In the genomic region with DNA sequence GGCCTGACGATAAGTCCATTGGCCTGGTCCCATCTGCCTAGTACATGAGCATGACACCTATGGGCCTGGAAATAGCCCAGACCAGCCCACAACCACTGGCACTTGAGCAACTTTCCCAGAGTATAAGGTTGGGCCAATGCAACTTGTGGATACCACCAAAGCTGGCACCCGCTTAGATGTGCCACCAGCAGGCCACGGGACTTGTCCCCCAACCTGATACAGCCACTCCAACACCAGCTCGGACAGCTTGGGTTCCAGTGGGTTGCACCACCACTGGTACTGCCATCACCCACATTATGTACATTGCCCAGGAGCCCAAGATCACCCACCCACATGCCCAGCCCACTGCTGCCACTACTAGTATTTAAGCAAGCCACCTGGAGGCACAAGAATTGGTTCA, we compare ENCODE assay signal across 23 cellular contexts.
A peak's percentile ranks its signal among the peaks of the same experiment; 100 is the strongest.
DNase-seq lines count a peak whose midpoint lies in the region; ATAC-seq and TF ChIP-seq lines count a peak whose summit lies in the region.
"Had no signal": no experiment of that assay in that cellular context is flagged by ENCODE, and none has a peak within 500 bp of the region (broad histone marks: within the 10 kb centered on the region; RNA-seq: fewer than 3 reads in every experiment).

No MANE protein-coding gene starts in this region.

- TF ChIP-seq CTCF in chondrocyte (IDR thresholded peaks at IDR 0.05) = no peak
- TF ChIP-seq CTCF in foreskin keratinocyte (conservative IDR thresholded peaks at IDR 0.05) = no peak
- TF ChIP-seq CTCF in MCF 10A (IDR thresholded peaks at IDR 0.05; ENCODE audit: unreplicated experiment) = no peak
- TF ChIP-seq CTCF in suprapubic skin (IDR thresholded peaks at IDR 0.05) = no peak

- H3K27ac Mint-ChIP-seq in chondrocyte (ENCODE audit: unreplicated experiment) (no peak overlapping the region), MCF 10A (ENCODE audit: low read depth, unreplicated experiment) (no peak overlapping the region)
- H3K27ac Mint-ChIP-seq: CD14-positive monocyte; CD4-positive, CD25-positive, alpha-beta regulatory T cell; CD8-positive, alpha-beta memory T cell had no signal

- H3K9me3 Mint-ChIP-seq in chondrocyte (ENCODE audit: low read depth) (peaks cover 14% of the 10 kb centered on the region), MCF 10A (ENCODE audit: unreplicated experiment) (no peaks in the 10 kb centered on the region)

- H3K27me3 ChIP-seq in foreskin keratinocyte = no peaks in the 10 kb centered on the region
- no peaks in the 10 kb centered on the region for H3K27me3 ChIP-seq in suprapubic skin
- H3K27me3 ChIP-seq: BE2C, BLaER1 had no signal

- H3K36me3 ChIP-seq in suprapubic skin = no peaks in the 10 kb centered on the region
- H3K36me3 ChIP-seq: BE2C, BLaER1 had no signal

- H3K9me3 ChIP-seq in suprapubic skin = no peaks in the 10 kb centered on the region
- H3K9me3 ChIP-seq: A549, BE2C, BLaER1 had no signal

- intact Hi-C loops in MCF 10A (cut with micrococcal nuclease) = no loop called here

- 83% methylated on average over 4 of the region's 4 CpGs for WGBS in suprapubic skin

- H3K27me3 Mint-ChIP-seq in chondrocyte (ENCODE audit: low read depth) = no peaks in the 10 kb centered on the region
- H3K27me3 Mint-ChIP-seq in MCF 10A (ENCODE audit: insufficient read depth, unreplicated experiment) = peaks cover 3% of the 10 kb centered on the region
- H3K27me3 Mint-ChIP-seq: CD4-positive, alpha-beta memory T cell; CD4-positive, CD25-positive, alpha-beta regulatory T cell; CD8-positive, alpha-beta memory T cell had no signal

- CTCF ChIA-PET in MCF 10A (lab: Yijun Ruan, JAX) = interaction anchor here (0.6 kb wide), 1 partner anchor 43 kb away, joined by 3 read pairs; no protein-coding TSS in a partner anchor

- no TSS peak for BruUV-seq in MCF 10A (replicated peaks; lab: Mats Ljungman, UMichigan)

- peak; percentile 8 for ATAC-seq in foreskin keratinocyte
- ATAC-seq: A549 had no signal

- H3K4me1 ChIP-seq in foreskin keratinocyte = no peaks in the 10 kb centered on the region
- H3K4me1 ChIP-seq in suprapubic skin = no peaks in the 10 kb centered on the region
- H3K4me1 ChIP-seq: A549, BE2C, BLaER1 had no signal

- H3K4me3 Mint-ChIP-seq in chondrocyte (ENCODE audit: unreplicated experiment) (no peak overlapping the region), MCF 10A (ENCODE audit: unreplicated experiment) (no peak overlapping the region)
- H3K4me3 Mint-ChIP-seq: CD14-positive monocyte; CD4-positive, alpha-beta memory T cell; CD4-positive, CD25-positive, alpha-beta regulatory T cell; CD8-positive, alpha-beta memory T cell had no signal

- H3K27ac ChIP-seq in foreskin keratinocyte (no peak overlapping the region), suprapubic skin (no peak overlapping the region)
- H3K27ac ChIP-seq: 22Rv1, A549, BLaER1 had no signal

- no peaks in the 10 kb centered on the region for H3K4me1 Mint-ChIP-seq in chondrocyte (ENCODE audit: low read depth)
- H3K4me1 Mint-ChIP-seq in MCF 10A (ENCODE audit: insufficient read depth, unreplicated experiment) = no peaks in the 10 kb centered on the region
- H3K4me1 Mint-ChIP-seq: CD14-positive monocyte; CD4-positive, alpha-beta memory T cell; CD4-positive, CD25-positive, alpha-beta regulatory T cell; CD8-positive, alpha-beta memory T cell had no signal

- no peak overlapping the region for H3K4me3 ChIP-seq in suprapubic skin
- H3K4me3 ChIP-seq: A549, BLaER1 had no signal

- H3K36me3 Mint-ChIP-seq in chondrocyte (ENCODE audit: low read depth) (no peaks in the 10 kb centered on the region), MCF 10A (ENCODE audit: insufficient read depth, unreplicated experiment) (no peaks in the 10 kb centered on the region)
- H3K36me3 Mint-ChIP-seq: CD14-positive monocyte; CD4-positive, alpha-beta memory T cell; CD4-positive, CD25-positive, alpha-beta regulatory T cell; CD8-positive, alpha-beta memory T cell had no signal

- peak; percentile 2 for DNase-seq in GM03348 (ENCODE audit: low spot score)
- DNase-seq in chondrocyte (ENCODE audit: low spot score) = peak; percentile 59
- no peak for DNase-seq in foreskin keratinocyte
- DNase-seq in Ammon's horn (ENCODE audit: low spot score) = no peak
- DNase-seq in MCF 10A (ENCODE audit: unreplicated experiment) = no peak
- no peak for DNase-seq in suprapubic skin (ENCODE audit: low spot score in 2 of 2)
- DNase-seq: AML-193; BE2C; C1 segment of cervical spinal cord; CD4-positive, alpha-beta memory T cell; CD4-positive, CD25-positive, alpha-beta regulatory T cell; CD8-positive, alpha-beta memory T cell; COR-L47; DMS 273 treated with DMSO at 0.1 percent for 48 hours; DMS153; DMS53; DMS79; DND-41; GDM1 had no signal

- no peak for TF ChIP-seq EP300 in suprapubic skin (IDR thresholded peaks at IDR 0.05)

- POLR2A ChIA-PET in MCF 10A (lab: Yijun Ruan, JAX) = no interaction called here

- no peak for TF ChIP-seq POLR2A in suprapubic skin (IDR thresholded peaks at IDR 0.05)

Comparison
In these comparisons a context has a peak if more than half of its experiments do, and no peak if none do; other contexts are left out.
1. DNase-seq: peak in GM03348 (single experiment) and chondrocyte (single experiment); none in foreskin keratinocyte (0 of 2), Ammon's horn (single experiment), MCF 10A (single experiment) and suprapubic skin (0 of 2).